Comparison of ENCODE assay signal across 14 cellular contexts in the genomic region with DNA sequence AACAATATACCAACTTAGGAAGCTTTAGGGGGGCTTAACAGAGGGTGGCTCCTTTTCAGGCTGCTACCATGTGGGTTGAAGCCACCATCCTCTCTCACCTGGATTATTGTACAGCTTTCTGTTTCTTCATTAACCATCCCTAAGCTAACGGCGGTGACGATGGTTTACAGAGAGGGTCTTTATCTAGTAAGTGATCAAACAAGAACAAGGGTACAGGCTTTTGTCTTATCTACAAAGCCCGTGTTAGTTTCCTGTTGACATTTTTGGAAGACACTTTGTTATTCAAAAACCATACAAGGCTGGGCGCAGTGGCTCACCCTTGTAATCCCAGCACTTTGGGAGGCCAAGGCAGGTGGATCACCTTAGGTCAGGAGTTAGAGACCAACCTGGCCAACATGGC. TPM values are rescaled to one million over a fixed set of nuclear protein-coding genes. Genes with fewer than 3 reads are reported as not detected.
DNase-seq lines count a peak whose midpoint lies in the region; ATAC-seq and TF ChIP-seq lines count a peak whose summit lies in the region.
"Had no signal": no experiment of that assay in that cellular context is flagged by ENCODE, and none has a peak within 500 bp of the region (broad histone marks: within the 10 kb centered on the region; RNA-seq: fewer than 3 reads in every experiment).

No MANE protein-coding gene starts in this region.

- H3K36me3 Mint-ChIP-seq in activated T-cell treated with anti-CD3 and anti-CD28 coated beads, Interleukin-2, amount 50 U/mL, for 24 hours (ENCODE audit: low read depth): peaks cover 83% of the 10 kb centered on the region
- peaks cover 35% of the 10 kb centered on the region for H3K36me3 Mint-ChIP-seq in activated CD8-positive, alpha-beta T cell treated with anti-CD3 and anti-CD28 coated beads for 36 hours (ENCODE audit: low read depth)
- peaks cover 22% of the 10 kb centered on the region for H3K36me3 Mint-ChIP-seq in progenitor cell of endocrine pancreas (ENCODE audit: insufficient read depth)
- H3K36me3 Mint-ChIP-seq in activated CD8-positive, alpha-beta memory T cell treated with anti-CD3 and anti-CD28 coated beads, Interleukin-2, amount 10 ng/mL, durations not matched to agents 7 days and 5 days: peaks cover 19% of the 10 kb centered on the region

- no peak overlapping the region for H3K4me3 Mint-ChIP-seq in activated T-cell treated with anti-CD3 and anti-CD28 coated beads, Interleukin-2, amount 50 U/mL, for 24 hours
- no peak overlapping the region for H3K4me3 Mint-ChIP-seq in activated CD8-positive, alpha-beta T cell treated with anti-CD3 and anti-CD28 coated beads for 36 hours
- H3K4me3 Mint-ChIP-seq in progenitor cell of endocrine pancreas (ENCODE audit: low read depth): no peak overlapping the region
- H3K4me3 Mint-ChIP-seq in activated CD8-positive, alpha-beta memory T cell treated with anti-CD3 and anti-CD28 coated beads, Interleukin-2, amount 10 ng/mL, durations not matched to agents 7 days and 5 days: no peak overlapping the region

- no peak overlapping the region for H2AFZ ChIP-seq in GM23248

- CTCF ChIA-PET in activated CD8-positive, alpha-beta T cell treated with anti-CD3 and anti-CD28 coated beads for 36 hours (lab: Charles Lee): interaction anchor here (0.8 to 1.0 kb wide), 2 partner anchors 17 to 29 kb away, joined by 3 read pairs; a partner anchor contains a TSS
- CTCF ChIA-PET in activated CD8-positive, alpha-beta memory T cell treated with anti-CD3 and anti-CD28 coated beads, Interleukin-2, amount 10 ng/mL, durations not matched to agents 7 days and 5 days (lab: Charles Lee): no interaction called here

- no peak for ATAC-seq in activated CD8-positive, alpha-beta T cell treated with anti-CD3 and anti-CD28 coated beads for 36 hours
- no peak for ATAC-seq in activated CD8-positive, alpha-beta memory T cell treated with anti-CD3 and anti-CD28 coated beads, Interleukin-2, amount 10 ng/mL, durations not matched to agents 7 days and 5 days
- ATAC-seq: activated naive CD4-positive, alpha-beta T cell treated with anti-CD3 and anti-CD28 coated beads, Interleukin-2, amount 50 U/mL, for 72 hours had no signal

- no peaks in the 10 kb centered on the region for H3K9me3 ChIP-seq in breast epithelium
- no peaks in the 10 kb centered on the region for H3K9me3 ChIP-seq in GM23248 (ENCODE audit: low read depth)

- H3K4me2 ChIP-seq in GM23248 (ENCODE audit: unreplicated experiment): no peak overlapping the region

- TF ChIP-seq POLR2A in breast epithelium (IDR thresholded peaks at IDR 0.05): no peak

- 98% methylated on average over 5 of the region's 5 CpGs for WGBS in GM23248 (ENCODE audit: low coverage in 1 of 2, low lambda C conversion rate in 2 of 2, missing lambda C conversion rate in 2 of 2), 2 experiments

- H3K9me2 ChIP-seq in GM23248 (ENCODE audit: insufficient read depth): no peaks in the 10 kb centered on the region

- H3F3A ChIP-seq in GM23248 (ENCODE audit: insufficient read depth): no peaks in the 10 kb centered on the region

- peak overlapping the region; percentile 40 for H3K27ac Mint-ChIP-seq in activated T-cell treated with anti-CD3 and anti-CD28 coated beads, Interleukin-2, amount 50 U/mL, for 24 hours
- H3K27ac Mint-ChIP-seq in activated CD8-positive, alpha-beta T cell treated with anti-CD3 and anti-CD28 coated beads for 36 hours: peak overlapping the region; percentile 30
- peak overlapping the region; percentile 59 for H3K27ac Mint-ChIP-seq in progenitor cell of endocrine pancreas
- H3K27ac Mint-ChIP-seq in activated CD8-positive, alpha-beta memory T cell treated with anti-CD3 and anti-CD28 coated beads, Interleukin-2, amount 10 ng/mL, durations not matched to agents 7 days and 5 days: no peak overlapping the region
- H3K27ac Mint-ChIP-seq: activated naive CD4-positive, alpha-beta T cell treated with anti-CD3 and anti-CD28 coated beads, Interleukin-2, amount 50 U/mL, for 72 hours had no signal

- in situ Hi-C loops in GM23248 (cut with MboI): no loop called here

- no peaks in the 10 kb centered on the region for H3K27me3 ChIP-seq in breast epithelium
- H3K27me3 ChIP-seq in GM23248 (replicated peaks; ENCODE audit: insufficient read depth): no peaks in the 10 kb centered on the region
- H3K27me3 ChIP-seq: tibial nerve had no signal

- no peaks in the 10 kb centered on the region for H3K36me3 ChIP-seq in breast epithelium
- no peaks in the 10 kb centered on the region for H3K36me3 ChIP-seq in GM23248 (ENCODE audit: low read depth)

- H3K9me3 Mint-ChIP-seq in activated T-cell treated with anti-CD3 and anti-CD28 coated beads, Interleukin-2, amount 50 U/mL, for 24 hours: no peaks in the 10 kb centered on the region
- H3K9me3 Mint-ChIP-seq in activated CD8-positive, alpha-beta T cell treated with anti-CD3 and anti-CD28 coated beads for 36 hours: no peaks in the 10 kb centered on the region
- H3K9me3 Mint-ChIP-seq in progenitor cell of endocrine pancreas (ENCODE audit: low read depth): no peaks in the 10 kb centered on the region
- no peaks in the 10 kb centered on the region for H3K9me3 Mint-ChIP-seq in activated CD8-positive, alpha-beta memory T cell treated with anti-CD3 and anti-CD28 coated beads, Interleukin-2, amount 10 ng/mL, durations not matched to agents 7 days and 5 days (ENCODE audit: low read depth)
- H3K9me3 Mint-ChIP-seq: activated naive CD4-positive, alpha-beta T cell treated with anti-CD3 and anti-CD28 coated beads, Interleukin-2, amount 50 U/mL, for 72 hours had no signal

- no peak for DNase-seq in activated T-cell treated with anti-CD3 and anti-CD28 coated beads, Interleukin-2, amount 50 U/mL, for 24 hours
- DNase-seq in activated T-cell treated with anti-CD3 and anti-CD28 coated beads, Interleukin-2, amount 50 U/mL, for 48 hours: no peak
- DNase-seq in GM12864 (ENCODE audit: low read depth): no peak
- no peak for DNase-seq in activated CD8-positive, alpha-beta T cell treated with anti-CD3 and anti-CD28 coated beads for 36 hours
- no peak for DNase-seq in progenitor cell of endocrine pancreas (ENCODE audit: low spot score, unreplicated experiment)
- no peak for DNase-seq in breast epithelium (ENCODE audit: low spot score in 2 of 2)
- DNase-seq in activated CD8-positive, alpha-beta memory T cell treated with anti-CD3 and anti-CD28 coated beads, Interleukin-2, amount 10 ng/mL, durations not matched to agents 7 days and 5 days: no peak
- DNase-seq in GM23248: no peak
- DNase-seq: activated CD4-positive, CD25-positive, alpha-beta regulatory T cell; effector CD4-positive, alpha-beta T cell; EL; NCI-H1436 had no signal

- H3K4me1 Mint-ChIP-seq in activated T-cell treated with anti-CD3 and anti-CD28 coated beads, Interleukin-2, amount 50 U/mL, for 24 hours (ENCODE audit: low read depth): peaks cover 37% of the 10 kb centered on the region
- peaks cover 39% of the 10 kb centered on the region for H3K4me1 Mint-ChIP-seq in activated CD8-positive, alpha-beta T cell treated with anti-CD3 and anti-CD28 coated beads for 36 hours (ENCODE audit: low read depth)
- peaks cover 2% of the 10 kb centered on the region for H3K4me1 Mint-ChIP-seq in progenitor cell of endocrine pancreas (ENCODE audit: low read depth)
- H3K4me1 Mint-ChIP-seq in activated CD8-positive, alpha-beta memory T cell treated with anti-CD3 and anti-CD28 coated beads, Interleukin-2, amount 10 ng/mL, durations not matched to agents 7 days and 5 days: peaks cover 12% of the 10 kb centered on the region

- H3K4me1 ChIP-seq in breast epithelium (peaks cover 0 to 9% of the 10 kb centered on the region in 2 donors), GM23248 (ENCODE audit: insufficient read depth) (peaks cover 8% of the 10 kb centered on the region; the same call in 1 of the 2 replicates)

- POLR2A ChIA-PET in activated CD8-positive, alpha-beta T cell treated with anti-CD3 and anti-CD28 coated beads for 36 hours (lab: Charles Lee): no interaction called here

- no peak overlapping the region for H3K9ac ChIP-seq in GM23248

- no peak for TF ChIP-seq CTCF in GM12864 (IDR thresholded peaks at IDR 0.05; ENCODE audit: low read depth, low read length, missing control alignments)
- TF ChIP-seq CTCF in activated CD8-positive, alpha-beta T cell treated with anti-CD3 and anti-CD28 coated beads for 36 hours (IDR thresholded peaks at IDR 0.05): no peak
- no peak for TF ChIP-seq CTCF in progenitor cell of endocrine pancreas (IDR thresholded peaks at IDR 0.05; ENCODE audit: unreplicated experiment)
- no peak for TF ChIP-seq CTCF in breast epithelium (IDR thresholded peaks at IDR 0.05)

- no peaks in the 10 kb centered on the region for H3K79me2 ChIP-seq in GM23248 (ENCODE audit: insufficient read depth)

- intact Hi-C loops in activated CD8-positive, alpha-beta T cell treated with anti-CD3 and anti-CD28 coated beads for 36 hours (cut with micrococcal nuclease): no loop called here
- intact Hi-C loops in breast epithelium (cut with DNase I; ENCODE audit: low total_unique reads): no loop called here

- peak overlapping the region; percentile 1; the same call in 1 of the 2 replicates for H3K4me3 ChIP-seq in GM12864 (ENCODE audit: low read depth, low read length)
- no peak overlapping the region for H3K4me3 ChIP-seq in breast epithelium
- no peak overlapping the region for H3K4me3 ChIP-seq in GM23248
- H3K4me3 ChIP-seq: tibial nerve had no signal

- H3K27ac ChIP-seq in breast epithelium: no peak overlapping the region
- no peak overlapping the region for H3K27ac ChIP-seq in GM23248
- H3K27ac ChIP-seq: tibial nerve had no signal

- no peaks in the 10 kb centered on the region for H4K20me1 ChIP-seq in GM23248 (ENCODE audit: insufficient read depth)

- no peaks in the 10 kb centered on the region for H3K27me3 Mint-ChIP-seq in activated T-cell treated with anti-CD3 and anti-CD28 coated beads, Interleukin-2, amount 50 U/mL, for 24 hours
- H3K27me3 Mint-ChIP-seq in activated CD8-positive, alpha-beta T cell treated with anti-CD3 and anti-CD28 coated beads for 36 hours: no peaks in the 10 kb centered on the region
- no peaks in the 10 kb centered on the region for H3K27me3 Mint-ChIP-seq in progenitor cell of endocrine pancreas
- no peaks in the 10 kb centered on the region for H3K27me3 Mint-ChIP-seq in activated CD8-positive, alpha-beta memory T cell treated with anti-CD3 and anti-CD28 coated beads, Interleukin-2, amount 10 ng/mL, durations not matched to agents 7 days and 5 days

RNA-seq across cellular contexts. Expression of a gene that starts 20.4 kb away (rescaled TPM):
- total RNA-seq in activated CD8-positive, alpha-beta T cell treated with anti-CD3 and anti-CD28 coated beads for 36 hours: 1 to 10 TPM; 5.7 to 5.9 TPM
- 7.6 and 7.7 TPM in 2 replicates for total RNA-seq in progenitor cell of endocrine pancreas
- total RNA-seq in breast epithelium: 10 to 100 TPM in 2 of 3 donors, 1 to 10 TPM in 1; 8.8 to 17.6 (median 10.7) TPM
- total RNA-seq in activated CD8-positive, alpha-beta memory T cell treated with anti-CD3 and anti-CD28 coated beads, Interleukin-2, amount 10 ng/mL, durations not matched to agents 7 days and 5 days: 1 to 10 TPM; 4.5 to 7.7 TPM
- total RNA-seq in GM23248 (2014; rRNA removed; shearing (Covaris generic)): 4.2 and 4.6 TPM in 2 replicates
- 5.8 and 6.4 TPM in 2 replicates for polyA plus RNA-seq in GM23248 (2016; fragmentation: Nextera tagmentation; extraction: Ambion mirVana)

RNA-seq across cellular contexts. Expression of a gene that starts 29.0 kb away (rescaled TPM):
- total RNA-seq in activated CD8-positive, alpha-beta T cell treated with anti-CD3 and anti-CD28 coated beads for 36 hours: 10 to 100 TPM; 16.2 to 18.1 TPM
- total RNA-seq in progenitor cell of endocrine pancreas (24.5 and 24.6 TPM in 2 replicates), breast epithelium (1 to 10 TPM; 5.0 to 6.2 (median 5.0) TPM)
- 10 to 100 TPM; 20.0 to 26.9 TPM for total RNA-seq in activated CD8-positive, alpha-beta memory T cell treated with anti-CD3 and anti-CD28 coated beads, Interleukin-2, amount 10 ng/mL, durations not matched to agents 7 days and 5 days
- total RNA-seq in GM23248 (2014; rRNA removed; shearing (Covaris generic)): 4.7 and 5.7 TPM in 2 replicates
- 6.7 and 7.2 TPM in 2 replicates for polyA plus RNA-seq in GM23248 (2016; fragmentation: Nextera tagmentation; extraction: Ambion mirVana)
